Comparison of ENCODE assay signal across 1 cellular context in genomic region chr12:57011438-57012424, GRCh38.
TF ChIP-seq lines count a peak whose summit lies in the region.

No MANE protein-coding gene starts in this region.

TF ChIP-seq in H1, 55 proteins besides CTCF, POLR2A, EP300 and RAD21:
- TF ChIP-seq POU5F1 (IDR thresholded peaks at IDR 0.05; ENCODE audit: low read depth, low read length): no peak
- TF ChIP-seq RFX5 (IDR thresholded peaks at IDR 0.05; ENCODE audit: borderline replicate concordance, low read depth, low read length): no peak
- TF ChIP-seq SIN3A (conservative IDR thresholded peaks at IDR 0.05 in 1 of 2, IDR thresholded peaks at IDR 0.05 in 1 of 2; ENCODE audit: low read depth in 1 of 2, low read length in 2 of 2): no peak
- TF ChIP-seq YY1 (IDR thresholded peaks at IDR 0.05; ENCODE audit: low read depth, low read length): no peak
- no peak for TF ChIP-seq TEAD4 (IDR thresholded peaks at IDR 0.05; ENCODE audit: low read depth, low read length)
- TF ChIP-seq USF2 (IDR thresholded peaks at IDR 0.05; ENCODE audit: low read length): no peak
- TF ChIP-seq HDAC2 (IDR thresholded peaks at IDR 0.05; ENCODE audit: borderline replicate concordance in 1 of 2, low read depth in 2 of 2, low read length in 2 of 2): no peak
- no peak for TF ChIP-seq BRCA1 (IDR thresholded peaks at IDR 0.05; ENCODE audit: low read depth, low read length)
- no peak for TF ChIP-seq CHD1 (IDR thresholded peaks at IDR 0.05; ENCODE audit: low read depth, low read length)
- TF ChIP-seq KDM1A (IDR thresholded peaks at IDR 0.05; ENCODE audit: borderline replicate concordance, low read length): no peak
- no peak for TF ChIP-seq E2F6 (IDR thresholded peaks at IDR 0.05)
- TF ChIP-seq RBBP5 (IDR thresholded peaks at IDR 0.05; ENCODE audit: borderline replicate concordance, low read depth, low read length): no peak
- TF ChIP-seq TAF1 (IDR thresholded peaks at IDR 0.05; ENCODE audit: low read depth, low read length): no peak
- TF ChIP-seq CTBP2 (IDR thresholded peaks at IDR 0.05; ENCODE audit: borderline replicate concordance, insufficient read depth, insufficient read length, low read length): no peak
- TF ChIP-seq PHF8 (conservative IDR thresholded peaks at IDR 0.05; ENCODE audit: low read depth, low read length): no peak
- TF ChIP-seq KDM5A (IDR thresholded peaks at IDR 0.05; ENCODE audit: low read length): no peak
- TF ChIP-seq JUND (IDR thresholded peaks at IDR 0.05; ENCODE audit: low read length): no peak
